In genomic region chr12:122793685-122794106, GRCh38 we compare ENCODE assay signal across 1 cellular context.
TF ChIP-seq lines count a peak whose summit lies in the region.

No MANE protein-coding gene starts in this region.

TF ChIP-seq in SK-N-SH treated with all-trans-retinoic acid at 6 μM for 48 hours, 23 proteins besides CTCF, POLR2A, EP300 and RAD21 (continued from another document):
- TF ChIP-seq CREB5 (CRISPR knock-in tag; IDR thresholded peaks at IDR 0.05; ENCODE audit: low read depth) (no peak), TCF4 (CRISPR knock-in tag; IDR thresholded peaks at IDR 0.05; ENCODE audit: borderline replicate concordance) (no peak), CSDC2 (CRISPR knock-in tag; IDR thresholded peaks at IDR 0.05) (no peak), ISL1 (CRISPR knock-in tag; IDR thresholded peaks at IDR 0.05) (no peak), ZC3H10 (CRISPR knock-in tag; IDR thresholded peaks at IDR 0.05) (no peak), ARNTL (CRISPR knock-in tag; IDR thresholded peaks at IDR 0.05; ENCODE audit: borderline replicate concordance, low read depth) (no peak)
